Comparison of ENCODE assay signal across 19 cellular contexts in the genomic region with DNA sequence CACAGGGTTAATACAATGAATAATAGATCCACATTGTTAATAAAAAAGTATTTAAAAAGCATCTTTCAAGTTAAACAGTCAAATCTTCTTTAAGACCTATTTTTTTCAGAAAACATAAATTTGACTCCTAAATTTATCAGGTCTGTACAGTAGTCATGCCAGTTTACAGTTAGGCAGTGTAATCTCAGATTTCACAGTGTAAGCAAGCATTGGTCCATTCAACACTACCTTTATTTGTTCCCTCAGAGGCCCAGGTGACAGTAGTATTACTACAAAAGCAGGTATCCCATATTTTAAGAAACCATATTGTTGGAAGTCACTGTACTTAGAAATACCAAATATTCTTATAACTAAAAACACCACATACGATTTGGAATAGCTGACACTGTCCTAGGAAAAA. TPM values are rescaled to one million over a fixed set of nuclear protein-coding genes. Genes with fewer than 3 reads are reported as not detected.
A peak's percentile ranks its signal among the peaks of the same experiment; 100 is the strongest.
DNase-seq lines count a peak whose midpoint lies in the region; FAIRE-seq and TF ChIP-seq lines count a peak whose summit lies in the region.
"Had no signal": no experiment of that assay in that cellular context is flagged by ENCODE, and none has a peak within 500 bp of the region (broad histone marks: within the 10 kb centered on the region; RNA-seq: fewer than 3 reads in every experiment).

No MANE protein-coding gene starts in this region.

- no peaks in the 10 kb centered on the region for H3K36me3 Mint-ChIP-seq in progenitor cell of endocrine pancreas (ENCODE audit: insufficient read depth)

- peaks cover 49% of the 10 kb centered on the region for H3K4me1 Mint-ChIP-seq in progenitor cell of endocrine pancreas (ENCODE audit: low read depth)

- no peaks in the 10 kb centered on the region for H3K27me3 ChIP-seq in OCI-LY1 (ENCODE audit: insufficient read depth, low read length)
- H3K27me3 ChIP-seq: BE2C, SJSA1 had no signal

- DNase-seq in DMS53 (lab: John Stamatoyannopoulos, UW) = peak; percentile 12
- no peak for DNase-seq in DMS53 treated with DMSO at 0.1 percent for 48 hours (lab: John Stamatoyannopoulos, UW; ENCODE audit: unreplicated experiment)
- DNase-seq in GM19239 (ENCODE audit: insufficient read length, low spot score) = no peak
- DNase-seq in progenitor cell of endocrine pancreas (ENCODE audit: low spot score, unreplicated experiment) = no peak
- DNase-seq in GM19240 (ENCODE audit: insufficient read length, low spot score) = no peak
- no peak for DNase-seq in activated CD8-positive, alpha-beta memory T cell treated with anti-CD3 and anti-CD28 coated beads, Interleukin-2, amount 50 U/mL, for 48 hours
- no peak for DNase-seq in A172 (ENCODE audit: low spot score)
- DNase-seq: BE2C; Calu3; CD4-positive, alpha-beta memory T cell; DMS79; H9; NCI-H1417 treated with DMSO at 0.1 percent for 48 hours; NCI-H187 treated with DMSO at 0.1 percent for 48 hours; NCI-H524 had no signal

- no peak for TF ChIP-seq CTCF in OCI-LY1 (IDR thresholded peaks at IDR 0.05; ENCODE audit: low read length)
- no peak for TF ChIP-seq CTCF in progenitor cell of endocrine pancreas (IDR thresholded peaks at IDR 0.05; ENCODE audit: unreplicated experiment)

- H3K9me3 Mint-ChIP-seq in progenitor cell of endocrine pancreas (ENCODE audit: low read depth) = no peaks in the 10 kb centered on the region
- H3K9me3 Mint-ChIP-seq: H9 had no signal

- no peak overlapping the region for H3K9ac ChIP-seq in OCI-LY1 (ENCODE audit: low read length)
- H3K9ac ChIP-seq: KMS-11 had no signal

- H3K4me3 ChIP-seq in OCI-LY1 (ENCODE audit: low read depth, low read length, poor library complexity, severe bottlenecking) = no peak overlapping the region
- H3K4me3 ChIP-seq: SJSA1 had no signal

- peak overlapping the region; percentile 29 for H3K4me2 ChIP-seq in OCI-LY1 (ENCODE audit: low read length)
- H3K4me2 ChIP-seq: KMS-11 had no signal

- H3K27ac Mint-ChIP-seq in progenitor cell of endocrine pancreas = peak overlapping the region; percentile 9
- H3K27ac Mint-ChIP-seq: CD4-positive, alpha-beta memory T cell; H9 had no signal

- peaks cover 100% of the 10 kb centered on the region for H3K79me2 ChIP-seq in OCI-LY1 (ENCODE audit: insufficient read depth, low read length)

- peak overlapping the region; percentile 50 for H3K27ac ChIP-seq in OCI-LY1 (ENCODE audit: low read depth, low read length, poor library complexity, severe bottlenecking)
- H3K27ac ChIP-seq: 22Rv1, KMS-11, SJSA1 had no signal

- peak; percentile 21 for FAIRE-seq in GM19239 (lab: Jason Lieb, UNC)

- peaks cover 91% of the 10 kb centered on the region for H3K4me1 ChIP-seq in OCI-LY1 (ENCODE audit: insufficient read depth, low read length, severe bottlenecking)
- H3K4me1 ChIP-seq: BE2C had no signal

- H3K36me3 ChIP-seq in OCI-LY1 (ENCODE audit: insufficient read depth, low read length) = peaks cover 32% of the 10 kb centered on the region; the same call in 1 of the 2 replicates
- H3K36me3 ChIP-seq: BE2C, SJSA1 had no signal

- H3K9me2 ChIP-seq in OCI-LY1 (ENCODE audit: low read depth, low read length) = no peaks in the 10 kb centered on the region

- no peaks in the 10 kb centered on the region for H3K9me3 ChIP-seq in OCI-LY1 (ENCODE audit: low read length)
- H3K9me3 ChIP-seq: BE2C, SJSA1 had no signal

- H4K20me1 ChIP-seq in OCI-LY1 (ENCODE audit: insufficient read depth, low read length) = peaks cover 7% of the 10 kb centered on the region; the same call in 1 of the 2 replicates

- H3K27me3 Mint-ChIP-seq in progenitor cell of endocrine pancreas = no peaks in the 10 kb centered on the region
- H3K27me3 Mint-ChIP-seq: CD4-positive, alpha-beta memory T cell had no signal

- no peak overlapping the region for H3K4me3 Mint-ChIP-seq in progenitor cell of endocrine pancreas (ENCODE audit: low read depth)
- H3K4me3 Mint-ChIP-seq: H9 had no signal

- no peak overlapping the region for H2AFZ ChIP-seq in OCI-LY1 (ENCODE audit: low read length)

- H3F3A ChIP-seq in OCI-LY1 (ENCODE audit: insufficient read depth, low read length) = no peaks in the 10 kb centered on the region

RNA-seq across cellular contexts. Expression of a gene that starts 6.1 kb away (rescaled TPM):
- total RNA-seq in progenitor cell of endocrine pancreas = 105 and 110 TPM in 2 replicates
- total RNA-seq in A172 (2014; rRNA removed; shearing (Covaris generic)) = 42.8 and 54.7 TPM in 2 replicates
